15 cellular contexts compared by ENCODE assay signal in genomic region chr19:20414133-20414532, GRCh38.
DNase-seq lines count a peak whose midpoint lies in the region; ATAC-seq and TF ChIP-seq lines count a peak whose summit lies in the region.
"Had no signal": no experiment of that assay in that cellular context is flagged by ENCODE, and none has a peak within 500 bp of the region (broad histone marks: within the 10 kb centered on the region; RNA-seq: fewer than 3 reads in every experiment).

No MANE protein-coding gene starts in this region.

- CTCF ChIA-PET in WTC11 (lab: Charles Lee) = no interaction called here

- H3K36me3 Mint-ChIP-seq in WTC11 = peaks cover 62% of the 10 kb centered on the region

- no peaks in the 10 kb centered on the region for H3K27me3 Mint-ChIP-seq in WTC11 (ENCODE audit: low read depth)
- H3K27me3 Mint-ChIP-seq: B cell; CD4-positive, alpha-beta T cell had no signal

- H3K9me3 Mint-ChIP-seq in WTC11 = no peaks in the 10 kb centered on the region; the same call in 1 of the 2 replicates
- H3K9me3 Mint-ChIP-seq: CD4-positive, alpha-beta T cell had no signal

- H3K27ac Mint-ChIP-seq in WTC11 = peak overlapping the region; percentile 42; the same call in 1 of the 2 replicates
- H3K27ac Mint-ChIP-seq: B cell; CD4-positive, alpha-beta T cell; HFFc6 had no signal

- in situ Hi-C loops in Caki2 (cut with HindIII; ENCODE audit: low pct_unique_long_range_greater_than_20kb, low sequenced_read_pairs) = no loop called here

- TF ChIP-seq CTCF in WTC11 (IDR thresholded peaks at IDR 0.05) = no peak

- POLR2A ChIA-PET in WTC11 (lab: Charles Lee) = no interaction called here

- no peak overlapping the region for H3K4me3 Mint-ChIP-seq in WTC11
- H3K4me3 Mint-ChIP-seq: B cell; CD4-positive, alpha-beta T cell; HFFc6 had no signal

- DNase-seq in Caki2 (ENCODE audit: low read depth) (peak; percentile 5), DMS53 treated with DMSO at 0.1 percent for 48 hours (lab: John Stamatoyannopoulos, UW; ENCODE audit: unreplicated experiment) (peak; percentile 72), WTC11 (ENCODE audit: low spot score) (no peak), kidney tubule cell (ENCODE audit: low spot score) (peak; percentile 79), globus pallidus (ENCODE audit: low spot score) (no peak), SIG-M5 (lab: John Stamatoyannopoulos, UW) (no peak), NCI-H2107 treated with DMSO at 0.1 percent for 48 hours (lab: John Stamatoyannopoulos, UW; ENCODE audit: unreplicated experiment) (no peak)
- DNase-seq: C1 segment of cervical spinal cord; CD4-positive, alpha-beta T cell; DND-41; GF-D8; HCEC 1CT; HFFc6 had no signal

- H3K4me1 Mint-ChIP-seq in WTC11 = peaks cover 33% of the 10 kb centered on the region
- H3K4me1 Mint-ChIP-seq: B cell had no signal

- no peak for ATAC-seq in WTC11
- ATAC-seq: HepG2 had no signal

TF ChIP-seq in WTC11, 78 proteins besides CTCF, POLR2A, EP300 and RAD21:
- TF ChIP-seq NR2C2 (CRISPR knock-in tag; IDR thresholded peaks at IDR 0.05) = no peak
- TF ChIP-seq ZNF263 (CRISPR knock-in tag; IDR thresholded peaks at IDR 0.05; ENCODE audit: low read depth) = no peak
- TF ChIP-seq, protein P1, sequence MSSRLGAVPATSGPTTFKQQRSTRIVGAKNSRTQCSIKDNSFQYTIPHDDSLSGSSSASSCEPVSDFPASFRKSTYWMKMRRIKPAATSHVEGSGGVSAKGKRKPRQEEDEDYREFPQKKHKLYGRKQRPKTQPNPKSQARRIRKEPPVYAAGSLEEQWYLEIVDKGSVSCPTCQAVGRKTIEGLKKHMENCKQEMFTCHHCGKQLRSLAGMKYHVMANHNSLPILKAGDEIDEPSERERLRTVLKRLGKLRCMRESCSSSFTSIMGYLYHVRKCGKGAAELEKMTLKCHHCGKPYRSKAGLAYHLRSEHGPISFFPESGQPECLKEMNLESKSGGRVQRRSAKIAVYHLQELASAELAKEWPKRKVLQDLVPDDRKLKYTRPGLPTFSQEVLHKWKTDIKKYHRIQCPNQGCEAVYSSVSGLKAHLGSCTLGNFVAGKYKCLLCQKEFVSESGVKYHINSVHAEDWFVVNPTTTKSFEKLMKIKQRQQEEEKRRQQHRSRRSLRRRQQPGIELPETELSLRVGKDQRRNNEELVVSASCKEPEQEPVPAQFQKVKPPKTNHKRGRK (CRISPR knock-in tag; IDR thresholded peaks at IDR 0.05; ENCODE audit: borderline replicate concordance) = no peak
- TF ChIP-seq CREB1 (CRISPR knock-in tag; IDR thresholded peaks at IDR 0.05) = no peak
- no peak for TF ChIP-seq PRRX2 (CRISPR knock-in tag; IDR thresholded peaks at IDR 0.05)
- no peak for TF ChIP-seq ESRRA (CRISPR knock-in tag; IDR thresholded peaks at IDR 0.05; ENCODE audit: borderline replicate concordance)
- no peak for TF ChIP-seq FOXP1 (CRISPR knock-in tag; IDR thresholded peaks at IDR 0.05; ENCODE audit: borderline replicate concordance)
- no peak for TF ChIP-seq SP1 (CRISPR knock-in tag; conservative IDR thresholded peaks at IDR 0.05)
- no peak for TF ChIP-seq FOXK1 (CRISPR knock-in tag; IDR thresholded peaks at IDR 0.05)
- no peak for TF ChIP-seq TEAD1 (CRISPR knock-in tag; IDR thresholded peaks at IDR 0.05)
- TF ChIP-seq ZNF219 (CRISPR knock-in tag; IDR thresholded peaks at IDR 0.05; ENCODE audit: borderline replicate concordance) = no peak
- TF ChIP-seq RELA (CRISPR knock-in tag; IDR thresholded peaks at IDR 0.05; ENCODE audit: borderline replicate concordance) = no peak
- TF ChIP-seq ZNF671 (CRISPR knock-in tag; IDR thresholded peaks at IDR 0.05) = no peak
- TF ChIP-seq IRF2 (CRISPR knock-in tag; IDR thresholded peaks at IDR 0.05; ENCODE audit: borderline replicate concordance, low read depth) = no peak
- TF ChIP-seq, protein P2, sequence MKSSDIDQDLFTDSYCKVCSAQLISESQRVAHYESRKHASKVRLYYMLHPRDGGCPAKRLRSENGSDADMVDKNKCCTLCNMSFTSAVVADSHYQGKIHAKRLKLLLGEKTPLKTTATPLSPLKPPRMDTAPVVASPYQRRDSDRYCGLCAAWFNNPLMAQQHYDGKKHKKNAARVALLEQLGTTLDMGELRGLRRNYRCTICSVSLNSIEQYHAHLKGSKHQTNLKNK (CRISPR knock-in tag; IDR thresholded peaks at IDR 0.05) = no peak
- TF ChIP-seq, protein P3, sequence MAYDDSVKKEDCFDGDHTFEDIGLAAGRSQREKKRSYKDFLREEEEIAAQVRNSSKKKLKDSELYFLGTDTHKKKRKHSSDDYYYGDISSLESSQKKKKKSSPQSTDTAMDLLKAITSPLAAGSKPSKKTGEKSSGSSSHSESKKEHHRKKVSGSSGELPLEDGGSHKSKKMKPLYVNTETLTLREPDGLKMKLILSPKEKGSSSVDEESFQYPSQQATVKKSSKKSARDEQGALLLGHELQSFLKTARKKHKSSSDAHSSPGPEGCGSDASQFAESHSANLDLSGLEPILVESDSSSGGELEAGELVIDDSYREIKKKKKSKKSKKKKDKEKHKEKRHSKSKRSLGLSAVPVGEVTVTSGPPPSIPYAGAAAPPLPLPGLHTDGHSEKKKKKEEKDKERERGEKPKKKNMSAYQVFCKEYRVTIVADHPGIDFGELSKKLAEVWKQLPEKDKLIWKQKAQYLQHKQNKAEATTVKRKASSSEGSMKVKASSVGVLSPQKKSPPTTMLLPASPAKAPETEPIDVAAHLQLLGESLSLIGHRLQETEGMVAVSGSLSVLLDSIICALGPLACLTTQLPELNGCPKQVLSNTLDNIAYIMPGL (CRISPR knock-in tag; IDR thresholded peaks at IDR 0.05) = no peak
- no peak for TF ChIP-seq SOX15 (CRISPR knock-in tag; IDR thresholded peaks at IDR 0.05)
- no peak for TF ChIP-seq TCF7 (CRISPR knock-in tag; IDR thresholded peaks at IDR 0.05; ENCODE audit: low read depth)
- no peak for TF ChIP-seq AR (CRISPR knock-in tag; IDR thresholded peaks at IDR 0.05)
- TF ChIP-seq, protein P4, sequence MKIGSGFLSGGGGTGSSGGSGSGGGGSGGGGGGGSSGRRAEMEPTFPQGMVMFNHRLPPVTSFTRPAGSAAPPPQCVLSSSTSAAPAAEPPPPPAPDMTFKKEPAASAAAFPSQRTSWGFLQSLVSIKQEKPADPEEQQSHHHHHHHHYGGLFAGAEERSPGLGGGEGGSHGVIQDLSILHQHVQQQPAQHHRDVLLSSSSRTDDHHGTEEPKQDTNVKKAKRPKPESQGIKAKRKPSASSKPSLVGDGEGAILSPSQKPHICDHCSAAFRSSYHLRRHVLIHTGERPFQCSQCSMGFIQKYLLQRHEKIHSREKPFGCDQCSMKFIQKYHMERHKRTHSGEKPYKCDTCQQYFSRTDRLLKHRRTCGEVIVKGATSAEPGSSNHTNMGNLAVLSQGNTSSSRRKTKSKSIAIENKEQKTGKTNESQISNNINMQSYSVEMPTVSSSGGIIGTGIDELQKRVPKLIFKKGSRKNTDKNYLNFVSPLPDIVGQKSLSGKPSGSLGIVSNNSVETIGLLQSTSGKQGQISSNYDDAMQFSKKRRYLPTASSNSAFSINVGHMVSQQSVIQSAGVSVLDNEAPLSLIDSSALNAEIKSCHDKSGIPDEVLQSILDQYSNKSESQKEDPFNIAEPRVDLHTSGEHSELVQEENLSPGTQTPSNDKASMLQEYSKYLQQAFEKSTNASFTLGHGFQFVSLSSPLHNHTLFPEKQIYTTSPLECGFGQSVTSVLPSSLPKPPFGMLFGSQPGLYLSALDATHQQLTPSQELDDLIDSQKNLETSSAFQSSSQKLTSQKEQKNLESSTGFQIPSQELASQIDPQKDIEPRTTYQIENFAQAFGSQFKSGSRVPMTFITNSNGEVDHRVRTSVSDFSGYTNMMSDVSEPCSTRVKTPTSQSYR (CRISPR knock-in tag; IDR thresholded peaks at IDR 0.05) = no peak

Comparison
In these comparisons a context has a peak if more than half of its experiments do, and no peak if none do; other contexts are left out.
1. DNase-seq: peak in Caki2 (single experiment), DMS53 treated with DMSO at 0.1 percent for 48 hours (single experiment) and kidney tubule cell (single experiment); none in WTC11 (single experiment), globus pallidus (single experiment), SIG-M5 (single experiment) and NCI-H2107 treated with DMSO at 0.1 percent for 48 hours (single experiment).